2 cellular contexts compared by ENCODE assay signal in the genomic region with DNA sequence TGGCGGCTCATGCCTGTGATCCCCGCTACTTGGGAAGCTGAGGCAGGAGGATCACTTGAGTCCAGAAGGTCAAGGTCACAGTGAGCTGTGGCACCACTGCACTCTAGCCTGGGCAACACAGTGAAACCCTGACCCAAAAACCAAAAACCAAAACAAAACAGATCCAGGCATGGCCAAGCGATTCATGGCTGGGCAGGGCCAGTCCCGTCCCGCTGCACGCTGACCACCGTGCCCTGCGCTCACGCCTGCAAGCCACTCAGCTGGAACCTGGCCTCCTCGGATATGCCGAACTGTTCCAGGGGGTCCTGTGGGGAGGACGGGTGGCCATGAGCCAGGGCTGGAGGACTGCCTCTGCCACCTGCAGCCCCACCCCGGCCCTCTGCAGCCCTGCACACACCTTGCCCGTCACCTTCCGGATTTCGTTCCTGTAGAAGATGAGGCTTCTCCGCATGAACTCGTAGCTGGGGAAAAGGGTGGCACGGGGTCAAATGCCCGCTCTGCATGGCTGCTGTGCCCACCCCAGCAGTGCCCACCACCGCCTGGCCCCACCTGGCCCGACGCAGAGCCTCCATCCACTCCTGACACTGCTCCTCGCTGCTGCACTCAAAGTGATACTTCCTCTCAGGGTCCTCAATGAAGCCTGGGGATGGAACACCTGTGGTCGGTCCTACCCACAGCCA.
TF ChIP-seq lines count a peak whose summit lies in the region.

No MANE protein-coding gene starts in this region.

TF ChIP-seq in WTC11, 78 proteins besides CTCF, POLR2A, EP300 and RAD21 (continues in another document):
- TF ChIP-seq, protein P1, sequence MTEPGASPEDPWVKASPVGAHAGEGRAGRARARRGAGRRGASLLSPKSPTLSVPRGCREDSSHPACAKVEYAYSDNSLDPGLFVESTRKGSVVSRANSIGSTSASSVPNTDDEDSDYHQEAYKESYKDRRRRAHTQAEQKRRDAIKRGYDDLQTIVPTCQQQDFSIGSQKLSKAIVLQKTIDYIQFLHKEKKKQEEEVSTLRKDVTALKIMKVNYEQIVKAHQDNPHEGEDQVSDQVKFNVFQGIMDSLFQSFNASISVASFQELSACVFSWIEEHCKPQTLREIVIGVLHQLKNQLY (CRISPR knock-in tag; IDR thresholded peaks at IDR 0.05): no peak
- TF ChIP-seq CREM (CRISPR knock-in tag; IDR thresholded peaks at IDR 0.05) (no peak), FOXP1 (CRISPR knock-in tag; IDR thresholded peaks at IDR 0.05; ENCODE audit: borderline replicate concordance) (no peak), ETV6 (CRISPR knock-in tag; IDR thresholded peaks at IDR 0.05) (no peak), ESRRA (CRISPR knock-in tag; IDR thresholded peaks at IDR 0.05; ENCODE audit: borderline replicate concordance) (no peak), ATF1 (CRISPR knock-in tag; IDR thresholded peaks at IDR 0.05) (no peak), FOXK1 (CRISPR knock-in tag; IDR thresholded peaks at IDR 0.05) (no peak), SMAD4 (CRISPR knock-in tag; IDR thresholded peaks at IDR 0.05) (no peak), TCF7 (CRISPR knock-in tag; IDR thresholded peaks at IDR 0.05; ENCODE audit: low read depth) (no peak), ZNF121 (CRISPR knock-in tag; IDR thresholded peaks at IDR 0.05) (no peak)
- TF ChIP-seq, protein P2, sequence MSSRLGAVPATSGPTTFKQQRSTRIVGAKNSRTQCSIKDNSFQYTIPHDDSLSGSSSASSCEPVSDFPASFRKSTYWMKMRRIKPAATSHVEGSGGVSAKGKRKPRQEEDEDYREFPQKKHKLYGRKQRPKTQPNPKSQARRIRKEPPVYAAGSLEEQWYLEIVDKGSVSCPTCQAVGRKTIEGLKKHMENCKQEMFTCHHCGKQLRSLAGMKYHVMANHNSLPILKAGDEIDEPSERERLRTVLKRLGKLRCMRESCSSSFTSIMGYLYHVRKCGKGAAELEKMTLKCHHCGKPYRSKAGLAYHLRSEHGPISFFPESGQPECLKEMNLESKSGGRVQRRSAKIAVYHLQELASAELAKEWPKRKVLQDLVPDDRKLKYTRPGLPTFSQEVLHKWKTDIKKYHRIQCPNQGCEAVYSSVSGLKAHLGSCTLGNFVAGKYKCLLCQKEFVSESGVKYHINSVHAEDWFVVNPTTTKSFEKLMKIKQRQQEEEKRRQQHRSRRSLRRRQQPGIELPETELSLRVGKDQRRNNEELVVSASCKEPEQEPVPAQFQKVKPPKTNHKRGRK (CRISPR knock-in tag; IDR thresholded peaks at IDR 0.05; ENCODE audit: borderline replicate concordance): no peak
- TF ChIP-seq, protein P3, sequence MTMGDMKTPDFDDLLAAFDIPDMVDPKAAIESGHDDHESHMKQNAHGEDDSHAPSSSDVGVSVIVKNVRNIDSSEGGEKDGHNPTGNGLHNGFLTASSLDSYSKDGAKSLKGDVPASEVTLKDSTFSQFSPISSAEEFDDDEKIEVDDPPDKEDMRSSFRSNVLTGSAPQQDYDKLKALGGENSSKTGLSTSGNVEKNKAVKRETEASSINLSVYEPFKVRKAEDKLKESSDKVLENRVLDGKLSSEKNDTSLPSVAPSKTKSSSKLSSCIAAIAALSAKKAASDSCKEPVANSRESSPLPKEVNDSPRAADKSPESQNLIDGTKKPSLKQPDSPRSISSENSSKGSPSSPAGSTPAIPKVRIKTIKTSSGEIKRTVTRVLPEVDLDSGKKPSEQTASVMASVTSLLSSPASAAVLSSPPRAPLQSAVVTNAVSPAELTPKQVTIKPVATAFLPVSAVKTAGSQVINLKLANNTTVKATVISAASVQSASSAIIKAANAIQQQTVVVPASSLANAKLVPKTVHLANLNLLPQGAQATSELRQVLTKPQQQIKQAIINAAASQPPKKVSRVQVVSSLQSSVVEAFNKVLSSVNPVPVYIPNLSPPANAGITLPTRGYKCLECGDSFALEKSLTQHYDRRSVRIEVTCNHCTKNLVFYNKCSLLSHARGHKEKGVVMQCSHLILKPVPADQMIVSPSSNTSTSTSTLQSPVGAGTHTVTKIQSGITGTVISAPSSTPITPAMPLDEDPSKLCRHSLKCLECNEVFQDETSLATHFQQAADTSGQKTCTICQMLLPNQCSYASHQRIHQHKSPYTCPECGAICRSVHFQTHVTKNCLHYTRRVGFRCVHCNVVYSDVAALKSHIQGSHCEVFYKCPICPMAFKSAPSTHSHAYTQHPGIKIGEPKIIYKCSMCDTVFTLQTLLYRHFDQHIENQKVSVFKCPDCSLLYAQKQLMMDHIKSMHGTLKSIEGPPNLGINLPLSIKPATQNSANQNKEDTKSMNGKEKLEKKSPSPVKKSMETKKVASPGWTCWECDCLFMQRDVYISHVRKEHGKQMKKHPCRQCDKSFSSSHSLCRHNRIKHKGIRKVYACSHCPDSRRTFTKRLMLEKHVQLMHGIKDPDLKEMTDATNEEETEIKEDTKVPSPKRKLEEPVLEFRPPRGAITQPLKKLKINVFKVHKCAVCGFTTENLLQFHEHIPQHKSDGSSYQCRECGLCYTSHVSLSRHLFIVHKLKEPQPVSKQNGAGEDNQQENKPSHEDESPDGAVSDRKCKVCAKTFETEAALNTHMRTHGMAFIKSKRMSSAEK (CRISPR knock-in tag; IDR thresholded peaks at IDR 0.05; ENCODE audit: borderline replicate concordance): no peak
- TF ChIP-seq, protein P4, sequence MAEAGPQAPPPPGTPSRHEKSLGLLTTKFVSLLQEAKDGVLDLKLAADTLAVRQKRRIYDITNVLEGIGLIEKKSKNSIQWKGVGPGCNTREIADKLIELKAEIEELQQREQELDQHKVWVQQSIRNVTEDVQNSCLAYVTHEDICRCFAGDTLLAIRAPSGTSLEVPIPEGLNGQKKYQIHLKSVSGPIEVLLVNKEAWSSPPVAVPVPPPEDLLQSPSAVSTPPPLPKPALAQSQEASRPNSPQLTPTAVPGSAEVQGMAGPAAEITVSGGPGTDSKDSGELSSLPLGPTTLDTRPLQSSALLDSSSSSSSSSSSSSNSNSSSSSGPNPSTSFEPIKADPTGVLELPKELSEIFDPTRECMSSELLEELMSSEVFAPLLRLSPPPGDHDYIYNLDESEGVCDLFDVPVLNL (CRISPR knock-in tag; IDR thresholded peaks at IDR 0.05; ENCODE audit: borderline replicate concordance, low read depth): no peak
- TF ChIP-seq, protein P5, sequence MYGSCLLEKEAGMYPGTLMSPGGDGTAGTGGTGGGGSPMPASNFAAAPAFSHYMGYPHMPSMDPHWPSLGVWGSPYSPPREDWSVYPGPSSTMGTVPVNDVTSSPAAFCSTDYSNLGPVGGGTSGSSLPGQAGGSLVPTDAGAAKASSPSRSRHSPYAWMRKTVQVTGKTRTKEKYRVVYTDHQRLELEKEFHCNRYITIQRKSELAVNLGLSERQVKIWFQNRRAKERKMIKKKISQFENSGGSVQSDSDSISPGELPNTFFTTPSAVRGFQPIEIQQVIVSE (CRISPR knock-in tag; IDR thresholded peaks at IDR 0.05; ENCODE audit: borderline replicate concordance): no peak

TF ChIP-seq in endothelial cell of umbilical vein, 7 proteins besides CTCF, POLR2A, EP300 and RAD21:
- no peak for TF ChIP-seq JUN (IDR thresholded peaks at IDR 0.05; ENCODE audit: borderline replicate concordance, insufficient read depth, insufficient read length, low read depth)
- TF ChIP-seq, protein P6, sequence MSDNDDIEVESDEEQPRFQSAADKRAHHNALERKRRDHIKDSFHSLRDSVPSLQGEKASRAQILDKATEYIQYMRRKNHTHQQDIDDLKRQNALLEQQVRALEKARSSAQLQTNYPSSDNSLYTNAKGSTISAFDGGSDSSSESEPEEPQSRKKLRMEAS (IDR thresholded peaks at IDR 0.05; ENCODE audit: insufficient read depth, insufficient read length): no peak
- no peak for TF ChIP-seq POLR2AphosphoS5 (IDR thresholded peaks at IDR 0.05; ENCODE audit: insufficient read depth, low read depth, low read length)
- TF ChIP-seq EZH2 (IDR thresholded peaks at IDR 0.05; ENCODE audit: borderline replicate concordance, low read depth, low read length, severe bottlenecking): no peak
- TF ChIP-seq FOS (IDR thresholded peaks at IDR 0.05; ENCODE audit: borderline replicate concordance, insufficient read depth, low read length): no peak
- TF ChIP-seq GATA2 (IDR thresholded peaks at IDR 0.05; ENCODE audit: insufficient read depth, insufficient read length, low read depth, low read length): no peak
- TF ChIP-seq MYC (IDR thresholded peaks at IDR 0.05; ENCODE audit: low read depth, low read length): no peak
TF ChIP-seq in endothelial cell of umbilical vein: peak in this region for 0.
